In genomic region chr22:47672526-47672925, GRCh38 we compare ENCODE assay signal across 40 cellular contexts.
"Had no signal": no experiment of that assay in that cellular context is flagged by ENCODE, and none has a peak within 500 bp of the region (broad histone marks: within the 10 kb centered on the region; RNA-seq: fewer than 3 reads in every experiment).

No MANE protein-coding gene starts in this region.

- H3K9me3 ChIP-seq: adrenal gland, ascending aorta, body of pancreas, breast epithelium had no signal

- ATAC-seq: activated naive CD4-positive, alpha-beta T cell treated with anti-CD3 and anti-CD28 coated beads, Interleukin-2, amount 50 U/mL, for 72 hours; activated naive CD8-positive, alpha-beta T cell treated with anti-CD3 and anti-CD28 coated beads, Interleukin-2, amount 50 U/mL, for 24 hours; activated T-cell treated with anti-CD3 and anti-CD28 coated beads, Interleukin-2, amount 50 U/mL, for 4 hours; activated T-cell treated with anti-CD3 and anti-CD28 coated beads, Interleukin-2, amount 50 U/mL, for 72 hours; activated T-helper 17 cell treated with anti-CD3 and anti-CD28 coated beads, Interleukin-2, amount 50 U/mL, for 72 hours; body of pancreas had no signal

- H3K36me3 ChIP-seq: adrenal gland, ascending aorta, brain microvascular endothelial cell, breast epithelium, cardiac muscle cell had no signal

- H3K4me3 ChIP-seq: adrenal gland, ascending aorta, body of pancreas, breast epithelium, cardiac muscle cell had no signal

- FAIRE-seq: astrocyte, bronchial epithelial cell had no signal

- H3K27ac Mint-ChIP-seq: activated naive CD4-positive, alpha-beta T cell treated with anti-CD3 and anti-CD28 coated beads for 36 hours; activated naive CD4-positive, alpha-beta T cell treated with anti-CD3 and anti-CD28 coated beads, Interleukin-2, amount 10 ng/mL, durations not matched to agents 7 days and 5 days; activated naive CD4-positive, alpha-beta T cell treated with anti-CD3 and anti-CD28 coated beads, Interleukin-2, amount 50 U/mL, for 24 hours; activated naive CD4-positive, alpha-beta T cell treated with anti-CD3 and anti-CD28 coated beads, Interleukin-2, amount 50 U/mL, for 72 hours; activated naive CD8-positive, alpha-beta T cell; activated naive CD8-positive, alpha-beta T cell treated with anti-CD3 and anti-CD28 coated beads for 36 hours; activated naive CD8-positive, alpha-beta T cell treated with anti-CD3 and anti-CD28 coated beads, Interleukin-2, amount 10 ng/mL, durations not matched to agents 7 days and 5 days; activated naive CD8-positive, alpha-beta T cell treated with anti-CD3 and anti-CD28 coated beads, Interleukin-2, amount 50 U/mL, for 24 hours; activated T-cell treated with anti-CD3 and anti-CD28 coated beads, Interleukin-2, amount 50 U/mL, for 24 hours; activated T-cell treated with anti-CD3 and anti-CD28 coated beads, Interleukin-2, amount 50 U/mL, for 72 hours; activated T-helper 1 cell treated with anti-CD3 and anti-CD28 coated beads, Interleukin-12 subunit alpha, Interleukin-12 subunit beta, Interleukin-2, Interleukin-4 antibody, amounts not matched to agents 30 ng/mL and 10 ng/mL and 1 ng/mL, durations not matched to agents 14 hours and 24 hours and 36 hours; activated T-helper 17 cell treated with anti-CD3 and anti-CD28 coated beads, Interleukin-2, amount 50 U/mL, for 72 hours; activated T-helper 2 cell treated with anti-CD3 and anti-CD28 coated beads, Interferon-gamma antibody, Interleukin-2, Interleukin-4, amounts not matched to agents 10 μg/mL and 5 μg/mL and 100 μg/mL, durations not matched to agents 14 hours and 24 hours and 36 hours; brain had no signal

- H3K4me1 Mint-ChIP-seq: activated naive CD4-positive, alpha-beta T cell treated with anti-CD3 and anti-CD28 coated beads, Interleukin-2, amount 10 ng/mL, durations not matched to agents 7 days and 5 days; activated naive CD4-positive, alpha-beta T cell treated with anti-CD3 and anti-CD28 coated beads, Interleukin-2, amount 50 U/mL, for 24 hours; activated naive CD8-positive, alpha-beta T cell treated with anti-CD3 and anti-CD28 coated beads, Interleukin-2, amount 10 ng/mL, durations not matched to agents 7 days and 5 days; activated naive CD8-positive, alpha-beta T cell treated with anti-CD3 and anti-CD28 coated beads, Interleukin-2, amount 50 U/mL, for 24 hours; activated T-helper 17 cell treated with anti-CD3 and anti-CD28 coated beads, Interleukin-2, amount 50 U/mL, for 72 hours had no signal

- H3K27me3 ChIP-seq: adrenal gland, ascending aorta, body of pancreas, brain microvascular endothelial cell, breast epithelium, cardiac muscle cell had no signal

- H3K36me3 Mint-ChIP-seq: activated naive CD4-positive, alpha-beta T cell treated with anti-CD3 and anti-CD28 coated beads, Interleukin-2, amount 10 ng/mL, durations not matched to agents 7 days and 5 days; activated naive CD4-positive, alpha-beta T cell treated with anti-CD3 and anti-CD28 coated beads, Interleukin-2, amount 50 U/mL, for 24 hours; activated naive CD4-positive, alpha-beta T cell treated with anti-CD3 and anti-CD28 coated beads, Interleukin-2, amount 50 U/mL, for 72 hours; activated naive CD8-positive, alpha-beta T cell; activated naive CD8-positive, alpha-beta T cell treated with anti-CD3 and anti-CD28 coated beads for 36 hours; activated naive CD8-positive, alpha-beta T cell treated with anti-CD3 and anti-CD28 coated beads, Interleukin-2, amount 10 ng/mL, durations not matched to agents 7 days and 5 days; brain had no signal

- H3K4me1 ChIP-seq: adrenal gland, ascending aorta, body of pancreas, breast epithelium had no signal

- H3K27ac ChIP-seq: adrenal gland, ascending aorta, body of pancreas, brain microvascular endothelial cell, breast epithelium, cardiac muscle cell had no signal

- H3K4me3 Mint-ChIP-seq: activated naive CD4-positive, alpha-beta T cell treated with anti-CD3 and anti-CD28 coated beads for 36 hours; activated naive CD4-positive, alpha-beta T cell treated with anti-CD3 and anti-CD28 coated beads, Interleukin-2, amount 10 ng/mL, durations not matched to agents 7 days and 5 days; activated naive CD4-positive, alpha-beta T cell treated with anti-CD3 and anti-CD28 coated beads, Interleukin-2, amount 50 U/mL, for 24 hours; activated naive CD8-positive, alpha-beta T cell; activated naive CD8-positive, alpha-beta T cell treated with anti-CD3 and anti-CD28 coated beads for 36 hours; activated naive CD8-positive, alpha-beta T cell treated with anti-CD3 and anti-CD28 coated beads, Interleukin-2, amount 10 ng/mL, durations not matched to agents 7 days and 5 days; activated naive CD8-positive, alpha-beta T cell treated with anti-CD3 and anti-CD28 coated beads, Interleukin-2, amount 50 U/mL, for 24 hours; activated T-cell treated with anti-CD3 and anti-CD28 coated beads, Interleukin-2, amount 50 U/mL, for 24 hours; activated T-cell treated with anti-CD3 and anti-CD28 coated beads, Interleukin-2, amount 50 U/mL, for 4 hours; activated T-cell treated with anti-CD3 and anti-CD28 coated beads, Interleukin-2, amount 50 U/mL, for 72 hours; activated T-helper 1 cell treated with anti-CD3 and anti-CD28 coated beads, Interleukin-12 subunit alpha, Interleukin-12 subunit beta, Interleukin-2, Interleukin-4 antibody, amounts not matched to agents 30 ng/mL and 10 ng/mL and 1 ng/mL, durations not matched to agents 14 hours and 24 hours and 36 hours; activated T-helper 17 cell treated with anti-CD3 and anti-CD28 coated beads, Interleukin-2, amount 50 U/mL, for 72 hours; brain; central memory CD8-positive, alpha-beta T cell had no signal

- H3K9me3 Mint-ChIP-seq: activated naive CD4-positive, alpha-beta T cell treated with anti-CD3 and anti-CD28 coated beads, Interleukin-2, amount 50 U/mL, for 24 hours; activated T-cell treated with anti-CD3 and anti-CD28 coated beads, Interleukin-2, amount 50 U/mL, for 4 hours had no signal

- H3K27me3 Mint-ChIP-seq: activated naive CD4-positive, alpha-beta T cell treated with anti-CD3 and anti-CD28 coated beads, Interleukin-2, amount 50 U/mL, for 24 hours; activated naive CD8-positive, alpha-beta T cell treated with anti-CD3 and anti-CD28 coated beads for 36 hours; activated naive CD8-positive, alpha-beta T cell treated with anti-CD3 and anti-CD28 coated beads, Interleukin-2, amount 10 ng/mL, durations not matched to agents 7 days and 5 days; activated naive CD8-positive, alpha-beta T cell treated with anti-CD3 and anti-CD28 coated beads, Interleukin-2, amount 50 U/mL, for 24 hours; activated T-cell treated with anti-CD3 and anti-CD28 coated beads, Interleukin-2, amount 50 U/mL, for 24 hours had no signal

- DNase-seq: activated effector memory CD4-positive, alpha-beta T cell treated with anti-CD3 and anti-CD28 coated beads, Interleukin-2, amount 50 U/mL, for 16 hours; activated effector memory CD4-positive, alpha-beta T cell treated with Interleukin-2 at 50 U/mL for 16 hours; activated gamma-delta T cell; activated gamma-delta T cell treated with Interleukin-2 at 50 U/mL for 16 hours; activated naive CD4-positive, alpha-beta T cell; activated naive CD4-positive, alpha-beta T cell treated with anti-CD3 and anti-CD28 coated beads for 36 hours; activated naive CD4-positive, alpha-beta T cell treated with anti-CD3 and anti-CD28 coated beads, Interleukin-2, amount 10 ng/mL, durations not matched to agents 7 days and 5 days; activated naive CD4-positive, alpha-beta T cell treated with anti-CD3 and anti-CD28 coated beads, Interleukin-2, amount 50 U/mL, for 16 hours; activated naive CD4-positive, alpha-beta T cell treated with Interleukin-2 at 50 U/mL for 16 hours; activated naive CD8-positive, alpha-beta T cell treated with anti-CD3 and anti-CD28 coated beads for 36 hours; activated naive CD8-positive, alpha-beta T cell treated with anti-CD3 and anti-CD28 coated beads, Interleukin-2, amount 10 ng/mL, durations not matched to agents 7 days and 5 days; activated naive CD8-positive, alpha-beta T cell treated with anti-CD3 and anti-CD28 coated beads, Interleukin-2, amount 50 U/mL, for 24 hours; activated T-cell treated with anti-CD3 and anti-CD28 coated beads, Interleukin-2, amount 50 U/mL, for 1 hour; activated T-cell treated with anti-CD3 and anti-CD28 coated beads, Interleukin-2, amount 50 U/mL, for 24 hours; activated T-cell treated with anti-CD3 and anti-CD28 coated beads, Interleukin-2, amount 50 U/mL, for 4 hours; activated T-cell treated with anti-CD3 and anti-CD28 coated beads, Interleukin-2, amount 50 U/mL, for 48 hours; activated T-cell treated with anti-CD3 and anti-CD28 coated beads, Interleukin-2, amount 50 U/mL, for 72 hours; amniotic stem cell; amygdala; anterior cingulate cortex; aorta; body of pancreas; brain microvascular endothelial cell; caudate nucleus; central memory CD4-positive, alpha-beta T cell; cerebellar nuclear complex had no signal
